Comparison of ENCODE assay signal across 13 cellular contexts in the genomic region with DNA sequence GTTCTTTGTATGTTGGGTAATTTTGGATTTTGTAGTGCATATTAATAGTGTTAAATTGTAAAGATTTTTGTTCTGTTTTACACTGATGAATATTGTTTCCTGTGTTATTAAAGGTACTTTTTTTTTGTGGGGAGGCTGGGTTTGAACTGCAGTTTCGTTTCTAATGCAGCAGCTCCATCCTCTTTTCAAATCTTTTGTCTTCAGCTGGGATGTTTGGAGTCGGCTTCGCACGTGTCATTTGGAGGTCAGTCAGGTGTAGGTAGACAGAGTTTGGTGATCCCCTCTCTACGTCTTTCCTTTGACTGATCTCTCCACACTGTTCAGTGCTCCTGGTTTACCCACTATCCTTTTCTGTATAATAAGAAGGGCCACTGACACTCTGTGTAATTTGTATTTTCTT. TPM values are rescaled to one million over a fixed set of nuclear protein-coding genes. Genes with fewer than 3 reads are reported as not detected.
DNase-seq lines count a peak whose midpoint lies in the region; ATAC-seq and TF ChIP-seq lines count a peak whose summit lies in the region.
"Had no signal": no experiment of that assay in that cellular context is flagged by ENCODE, and none has a peak within 500 bp of the region (broad histone marks: within the 10 kb centered on the region; RNA-seq: fewer than 3 reads in every experiment).

No MANE protein-coding gene starts in this region.

- TF ChIP-seq POLR2A in tibial nerve (IDR thresholded peaks at IDR 0.05): no peak

- H3K4me3 Mint-ChIP-seq in immature natural killer cell: peak overlapping the region; percentile 59 to 88 (median 73)

- H3K27me3 Mint-ChIP-seq in immature natural killer cell (ENCODE audit: low read depth in 3 of 3): no peaks in the 10 kb centered on the region
- H3K27me3 Mint-ChIP-seq: IgD-negative memory B cell had no signal

- H3K4me1 Mint-ChIP-seq in immature natural killer cell: peaks cover 33 to 54% of the 10 kb centered on the region in 2 donors

- no peak overlapping the region for H3K27ac ChIP-seq in tibial nerve
- H3K27ac ChIP-seq: left ventricle myocardium inferior, neutrophil had no signal

- ATAC-seq in GM18520 (IDR thresholded peaks at IDR 0.05; ENCODE audit: unreplicated experiment) (peak; percentile 41), GM21360 (IDR thresholded peaks at IDR 0.05; ENCODE audit: unreplicated experiment) (peak; percentile 48), HG03097 (IDR thresholded peaks at IDR 0.05; ENCODE audit: low FRiP score, unreplicated experiment) (peak; percentile 34)

- DNase-seq in immature natural killer cell (peak in 1 of 3 donors; percentile 23), RPMI8226 (no peak), tibial nerve (ENCODE audit: low spot score in 2 of 2) (no peak), NCI-H526 treated with DMSO at 0.1 percent for 48 hours (lab: John Stamatoyannopoulos, UW) (no peak)
- DNase-seq: anterior cingulate cortex, Calu3, left ventricle myocardium inferior, NCI-H187 had no signal

- H3K4me1 ChIP-seq in tibial nerve: no peaks in the 10 kb centered on the region

- no peak overlapping the region for H3K4me3 ChIP-seq in tibial nerve
- H3K4me3 ChIP-seq: left ventricle myocardium inferior had no signal

- H3K9me3 ChIP-seq in tibial nerve: no peaks in the 10 kb centered on the region
- H3K9me3 ChIP-seq: neutrophil had no signal

- TF ChIP-seq EP300 in tibial nerve (IDR thresholded peaks at IDR 0.05): no peak

- no peaks in the 10 kb centered on the region for H3K36me3 Mint-ChIP-seq in immature natural killer cell
- H3K36me3 Mint-ChIP-seq: IgD-negative memory B cell had no signal

- WGBS in tibial nerve, 2 donors: 89 to 90% methylated on average over 5 of the region's 5 CpGs

- peak overlapping the region; percentile 74 to 96 (median 82) for H3K27ac Mint-ChIP-seq in immature natural killer cell

- no peaks in the 10 kb centered on the region for H3K27me3 ChIP-seq in tibial nerve
- H3K27me3 ChIP-seq: neutrophil had no signal

- no peaks in the 10 kb centered on the region for H3K36me3 ChIP-seq in tibial nerve
- H3K36me3 ChIP-seq: left ventricle myocardium inferior, neutrophil had no signal

- TF ChIP-seq CTCF in tibial nerve (IDR thresholded peaks at IDR 0.05): no peak

- H3K9me3 Mint-ChIP-seq in immature natural killer cell: no peaks in the 10 kb centered on the region
- H3K9me3 Mint-ChIP-seq: IgD-negative memory B cell had no signal

RNA-seq across cellular contexts. Expression of gene TDRD3, which starts 30.3 kb away (rescaled TPM):
- polyA plus RNA-seq in immature natural killer cell: 1 to 10 TPM; 3.7 to 7.9 (median 3.9) TPM
- 10 to 100 TPM; 31.2 to 38.5 (median 35.1) TPM for total RNA-seq in tibial nerve
